3 cellular contexts compared by ENCODE assay signal in the genomic region with DNA sequence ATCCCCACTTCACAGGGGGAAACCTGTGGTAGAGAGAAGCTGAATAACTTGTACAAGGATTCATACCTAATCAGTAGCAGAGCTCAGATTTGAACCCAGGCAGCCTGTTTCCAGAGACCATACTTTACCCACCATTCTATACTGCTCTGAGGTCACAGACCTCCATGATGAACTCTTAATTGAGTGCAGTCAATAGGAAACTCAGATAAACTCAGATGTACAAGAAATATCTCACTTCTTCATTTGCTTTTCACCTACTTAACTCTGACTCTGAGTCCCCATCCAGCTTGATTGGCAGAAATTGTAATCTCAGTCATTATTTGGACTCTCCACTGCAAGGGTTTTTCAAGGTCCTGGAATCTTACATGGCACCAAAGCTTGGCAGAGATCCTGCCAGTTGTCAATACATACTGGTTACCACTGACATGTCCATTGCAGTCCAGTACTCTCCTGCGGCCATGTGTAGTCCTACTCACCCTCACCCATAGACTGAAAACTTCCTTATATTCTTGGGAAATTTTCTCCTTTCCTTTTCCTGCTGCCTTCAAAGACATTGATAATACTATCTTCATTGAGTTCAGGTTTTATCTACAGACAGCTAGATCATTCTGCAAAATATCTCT. TPM values are rescaled to one million over a fixed set of nuclear protein-coding genes. Genes with fewer than 3 reads are reported as not detected.
"Had no signal": no experiment of that assay in that cellular context is flagged by ENCODE, and none has a peak within 500 bp of the region (broad histone marks: within the 10 kb centered on the region; RNA-seq: fewer than 3 reads in every experiment).

No MANE protein-coding gene starts in this region.

RNA-seq across cellular contexts. Expression of a gene that starts 29.4 kb away (rescaled TPM):
- total RNA-seq: temporal lobe, thoracic aorta, upper lobe of right lung had no signal
